In genomic region chr7:25964483-25964961, GRCh38 we compare ENCODE assay signal across 12 cellular contexts.
A peak's percentile ranks its signal among the peaks of the same experiment; 100 is the strongest.
DNase-seq lines count a peak whose midpoint lies in the region; ATAC-seq and TF ChIP-seq lines count a peak whose summit lies in the region.
"Had no signal": no experiment of that assay in that cellular context is flagged by ENCODE, and none has a peak within 500 bp of the region (broad histone marks: within the 10 kb centered on the region; RNA-seq: fewer than 3 reads in every experiment).

No MANE protein-coding gene starts in this region.

- H3K9me2 ChIP-seq in OCI-LY7 (ENCODE audit: insufficient read depth, low read length), result no peaks in the 10 kb centered on the region

- peak overlapping the region; percentile 82 for H2AFZ ChIP-seq in OCI-LY7 (ENCODE audit: low read length)

- no peaks in the 10 kb centered on the region; the same call in 1 of the 2 replicates for H3K36me3 ChIP-seq in OCI-LY7 (ENCODE audit: insufficient read depth, low read length)
- no peaks in the 10 kb centered on the region for H3K36me3 ChIP-seq in sigmoid colon

- no peaks in the 10 kb centered on the region for H3K36me3 Mint-ChIP-seq in activated CD4-positive, alpha-beta T cell treated with anti-CD3 and anti-CD28 coated beads for 36 hours (ENCODE audit: low read depth)
- H3K36me3 Mint-ChIP-seq: CD4-positive, CD25-positive, alpha-beta regulatory T cell had no signal

- intact Hi-C loops in OCI-LY7 (cut with micrococcal nuclease; ENCODE audit: unreplicated experiment) (no loop called here), sigmoid colon (cut with DNase I) (no loop called here)
- intact Hi-C loops in activated CD4-positive, alpha-beta T cell treated with anti-CD3 and anti-CD28 coated beads for 36 hours (cut with DNase I, micrococcal nuclease), result no loop called here

- H3K4me3 Mint-ChIP-seq in activated CD4-positive, alpha-beta T cell treated with anti-CD3 and anti-CD28 coated beads for 36 hours, result no peak overlapping the region
- H3K4me3 Mint-ChIP-seq: CD4-positive, CD25-positive, alpha-beta regulatory T cell had no signal

- no peaks in the 10 kb centered on the region for H3K9me3 Mint-ChIP-seq in activated CD4-positive, alpha-beta T cell treated with anti-CD3 and anti-CD28 coated beads for 36 hours (ENCODE audit: low read depth)
- H3K9me3 Mint-ChIP-seq: CD4-positive, CD25-positive, alpha-beta regulatory T cell had no signal

- no peaks in the 10 kb centered on the region for H3K79me2 ChIP-seq in OCI-LY7 (ENCODE audit: insufficient read depth, low read depth, low read length)

- peaks cover 28% of the 10 kb centered on the region for H3K27me3 Mint-ChIP-seq in activated CD4-positive, alpha-beta T cell treated with anti-CD3 and anti-CD28 coated beads for 36 hours

- TF ChIP-seq CTCF in GM10266 (IDR thresholded peaks at IDR 0.05; ENCODE audit: control insufficient read depth, insufficient read depth, low read depth, missing control alignments), result no peak
- no peak for TF ChIP-seq CTCF in OCI-LY7 (conservative IDR thresholded peaks at IDR 0.05; ENCODE audit: low read length)
- TF ChIP-seq CTCF in sigmoid colon (IDR thresholded peaks at IDR 0.05), result no peak

- no peak for TF ChIP-seq EP300 in sigmoid colon (IDR thresholded peaks at IDR 0.05)

- peaks cover 18% of the 10 kb centered on the region for H3K4me1 Mint-ChIP-seq in activated CD4-positive, alpha-beta T cell treated with anti-CD3 and anti-CD28 coated beads for 36 hours

- H3K27ac Mint-ChIP-seq in activated CD4-positive, alpha-beta T cell treated with anti-CD3 and anti-CD28 coated beads for 36 hours, result no peak overlapping the region
- H3K27ac Mint-ChIP-seq: CD4-positive, CD25-positive, alpha-beta regulatory T cell had no signal

- POLR2A ChIA-PET in OCI-LY7 (lab: Charles Lee), result interaction anchor here (0.8 to 1.0 kb wide), 2 partner anchors 11 to 74 kb away, joined by 3 read pairs; no protein-coding TSS in a partner anchor
- POLR2A ChIA-PET in activated CD4-positive, alpha-beta T cell treated with anti-CD3 and anti-CD28 coated beads for 36 hours (lab: Charles Lee), result no interaction called here

- H3K4me1 ChIP-seq in OCI-LY7 (ENCODE audit: insufficient read depth, low read length, poor library complexity, severe bottlenecking), result peaks cover 80% of the 10 kb centered on the region
- H3K4me1 ChIP-seq in sigmoid colon, result no peaks in the 10 kb centered on the region

- no peaks in the 10 kb centered on the region for H4K20me1 ChIP-seq in OCI-LY7 (ENCODE audit: insufficient read depth, low read length)

- 17 to 48% methylated on average over 6 of the region's 6 CpGs for WGBS in sigmoid colon, 2 donors

- H3K4me3 ChIP-seq in OCI-LY7 (ENCODE audit: low read depth, low read length, poor library complexity, severe bottlenecking) (peak overlapping the region; percentile 52), sigmoid colon (no peak overlapping the region)

- DNase-seq in GM10266 (ENCODE audit: extremely low spot score), result peak; percentile 37
- DNase-seq in OCI-LY7 (ENCODE audit: low spot score), result peak; percentile 79
- no peak for DNase-seq in activated CD4-positive, alpha-beta T cell treated with anti-CD3 and anti-CD28 coated beads for 36 hours
- no peak for DNase-seq in superior temporal gyrus (ENCODE audit: extremely low spot score)
- DNase-seq in sigmoid colon, result no peak
- DNase-seq in stimulated activated naive CD8-positive, alpha-beta T cell treated with anti-CD3 and anti-CD28 coated beads, Interleukin-15, Interleukin-2, amounts not matched to agents 100 U/mL and 50 U/mL, for 24 hours, result no peak
- DNase-seq: activated CD4-positive, alpha-beta T cell treated with anti-CD3 and anti-CD28 coated beads, Interleukin-2, amount 50 U/mL, for 4 hours; amniotic stem cell; occipital lobe had no signal

- H3K9me3 ChIP-seq in OCI-LY7 (ENCODE audit: low read length), result peaks cover 8% of the 10 kb centered on the region
- no peaks in the 10 kb centered on the region for H3K9me3 ChIP-seq in sigmoid colon

- no TSS peak for BruUV-seq in OCI-LY7 (replicated peaks; lab: Mats Ljungman, UMichigan)

- no peak for TF ChIP-seq POLR2A in sigmoid colon (IDR thresholded peaks at IDR 0.05)

- CTCF ChIA-PET in OCI-LY7 (lab: Charles Lee; ENCODE audit: unreplicated experiment), result no interaction called here
- CTCF ChIA-PET in activated CD4-positive, alpha-beta T cell treated with anti-CD3 and anti-CD28 coated beads for 36 hours (lab: Charles Lee), result no interaction called here

- H3K4me2 ChIP-seq in OCI-LY7 (ENCODE audit: low read length), result peak overlapping the region; percentile 89

- H3K27me3 ChIP-seq in sigmoid colon, result peaks cover 0 to 26% (median 0%) of the 10 kb centered on the region in 3 donors

- peak overlapping the region; percentile 81 for H3K27ac ChIP-seq in OCI-LY7 (ENCODE audit: low read depth, low read length, poor library complexity, severe bottlenecking)
- H3K27ac ChIP-seq in sigmoid colon, result no peak overlapping the region

- peak; percentile 30 for ATAC-seq in GM19397 (IDR thresholded peaks at IDR 0.05; ENCODE audit: unreplicated experiment)
- peak; percentile 25 for ATAC-seq in HG02938 (IDR thresholded peaks at IDR 0.05; ENCODE audit: unreplicated experiment)
- no peak for ATAC-seq in activated CD4-positive, alpha-beta T cell treated with anti-CD3 and anti-CD28 coated beads for 36 hours
- no peak for ATAC-seq in stimulated activated naive CD8-positive, alpha-beta T cell treated with anti-CD3 and anti-CD28 coated beads, Interleukin-15, Interleukin-2, amounts not matched to agents 100 U/mL and 50 U/mL, for 24 hours

Comparison
In these comparisons a context has a peak if more than half of its experiments do, and no peak if none do; other contexts are left out.
1. DNase-seq: peak in GM10266 (single experiment) and OCI-LY7 (single experiment); none in activated CD4-positive, alpha-beta T cell treated with anti-CD3 and anti-CD28 coated beads for 36 hours (single experiment), superior temporal gyrus (single experiment), sigmoid colon (single experiment) and stimulated activated naive CD8-positive, alpha-beta T cell treated with anti-CD3 and anti-CD28 coated beads, Interleukin-15, Interleukin-2, amounts not matched to agents 100 U/mL and 50 U/mL, for 24 hours (single experiment).
2. ATAC-seq: peak in GM19397 (single experiment) and HG02938 (single experiment); none in activated CD4-positive, alpha-beta T cell treated with anti-CD3 and anti-CD28 coated beads for 36 hours (single experiment) and stimulated activated naive CD8-positive, alpha-beta T cell treated with anti-CD3 and anti-CD28 coated beads, Interleukin-15, Interleukin-2, amounts not matched to agents 100 U/mL and 50 U/mL, for 24 hours (single experiment).